1 cellular context compared by ENCODE assay signal in genomic region chr2:207126724-207127314, GRCh38.
TF ChIP-seq lines count a peak whose summit lies in the region.

No MANE protein-coding gene starts in this region.

TF ChIP-seq in GM23338, 12 proteins besides CTCF, POLR2A, EP300 and RAD21 (continued from another document):
- TF ChIP-seq REST (IDR thresholded peaks at IDR 0.05; ENCODE audit: unreplicated experiment) (no peak), ZNF114 (CRISPR knock-in tag; IDR thresholded peaks at IDR 0.05) (no peak), ZNF462 (CRISPR knock-in tag; IDR thresholded peaks at IDR 0.05) (no peak), ZNF331 (CRISPR knock-in tag; IDR thresholded peaks at IDR 0.05; ENCODE audit: low read depth) (no peak), EZH2phosphoT487 (IDR thresholded peaks at IDR 0.05; ENCODE audit: unreplicated experiment) (no peak), EZH2 (IDR thresholded peaks at IDR 0.05; ENCODE audit: low read depth, unreplicated experiment) (no peak), CREB1 (CRISPR knock-in tag; IDR thresholded peaks at IDR 0.05; ENCODE audit: low read depth) (no peak), ETS1 (IDR thresholded peaks at IDR 0.05) (no peak), POLR2AphosphoS5 (IDR thresholded peaks at IDR 0.05; ENCODE audit: low read depth) (no peak), JUNB (IDR thresholded peaks at IDR 0.05; ENCODE audit: unreplicated experiment) (no peak), STAT1 (IDR thresholded peaks at IDR 0.05; ENCODE audit: unreplicated experiment) (no peak)
